In genomic region chr3:174413057-174413912, GRCh38 we compare ENCODE assay signal across 16 cellular contexts.
"Had no signal": no experiment of that assay in that cellular context is flagged by ENCODE, and none has a peak within 500 bp of the region (broad histone marks: within the 10 kb centered on the region; RNA-seq: fewer than 3 reads in every experiment).

No MANE protein-coding gene starts in this region.

- H3K36me3 Mint-ChIP-seq: activated naive CD4-positive, alpha-beta T cell treated with anti-CD3 and anti-CD28 coated beads, Interleukin-2, amount 50 U/mL, for 72 hours; memory B cell; naive thymus-derived CD4-positive, alpha-beta T cell; stimulated activated naive B cell treated with anti-CD40 and anti-IgM and Interleukin-4, amounts not matched to agents 10 μg/mL and 1 μg/mL and 100 μg/mL, for 72 hours had no signal

- H3K27me3 ChIP-seq: sigmoid colon, spleen, thyroid gland had no signal

- H3K27ac ChIP-seq: sigmoid colon, spleen, thyroid gland had no signal

- DNase-seq: activated CD4-positive, CD25-positive, alpha-beta regulatory T cell treated with anti-CD3 and anti-CD28 coated beads, Interleukin-2, amount 50 U/mL, for 72 hours; activated gamma-delta T cell treated with Interleukin-2 at 50 U/mL for 16 hours; activated T-cell treated with anti-CD3 and anti-CD28 coated beads for 4 hours; effector CD8-positive, alpha-beta T cell; foreskin fibroblast; hippocampal formation; naive thymus-derived CD4-positive, alpha-beta T cell; sigmoid colon; spleen; stimulated activated CD4-positive, alpha-beta T cell treated with anti-CD3 and anti-CD28 coated beads, Interleukin-4, amount 100 ng/mL, for 4 hours; stimulated activated naive B cell treated with anti-CD40 and anti-IgM and Interleukin-4, amounts not matched to agents 10 μg/mL and 1 μg/mL and 100 μg/mL, for 72 hours; thyroid gland had no signal

- H3K9me3 ChIP-seq: sigmoid colon, spleen, thyroid gland had no signal

- ATAC-seq: activated naive CD4-positive, alpha-beta T cell treated with anti-CD3 and anti-CD28 coated beads, Interleukin-2, amount 50 U/mL, for 72 hours; naive thymus-derived CD4-positive, alpha-beta T cell; stimulated activated naive B cell treated with anti-CD40 and anti-IgM and Interleukin-4, amounts not matched to agents 10 μg/mL and 1 μg/mL and 100 μg/mL, for 72 hours had no signal

- H3K4me1 Mint-ChIP-seq: memory B cell; naive thymus-derived CD4-positive, alpha-beta T cell; stimulated activated naive B cell treated with anti-CD40 and anti-IgM and Interleukin-4, amounts not matched to agents 10 μg/mL and 1 μg/mL and 100 μg/mL, for 72 hours had no signal

- H3K36me3 ChIP-seq: sigmoid colon, spleen, thyroid gland had no signal

- H3K9me3 Mint-ChIP-seq: activated T-helper 1 cell treated with anti-CD3 and anti-CD28 coated beads, Interleukin-12 subunit alpha, Interleukin-12 subunit beta, Interleukin-2, Interleukin-4 antibody, amounts not matched to agents 30 ng/mL and 10 ng/mL and 1 ng/mL, durations not matched to agents 14 hours and 24 hours and 36 hours; T-helper 1 cell treated with Interleukin-12 subunit alpha and Interleukin-12 subunit beta and Interleukin-4 antibody, amounts not matched to agents 30 μg/mL and 1 μg/mL, for 36 hours had no signal

- H3K27me3 Mint-ChIP-seq: memory B cell; naive thymus-derived CD4-positive, alpha-beta T cell; stimulated activated naive B cell treated with anti-CD40 and anti-IgM and Interleukin-4, amounts not matched to agents 10 μg/mL and 1 μg/mL and 100 μg/mL, for 72 hours had no signal

- H3K4me3 Mint-ChIP-seq: activated T-helper 1 cell treated with anti-CD3 and anti-CD28 coated beads, Interleukin-12 subunit alpha, Interleukin-12 subunit beta, Interleukin-2, Interleukin-4 antibody, amounts not matched to agents 30 ng/mL and 10 ng/mL and 1 ng/mL, durations not matched to agents 14 hours and 24 hours and 36 hours; memory B cell; naive thymus-derived CD4-positive, alpha-beta T cell; stimulated activated naive B cell treated with anti-CD40 and anti-IgM and Interleukin-4, amounts not matched to agents 10 μg/mL and 1 μg/mL and 100 μg/mL, for 72 hours; T-helper 1 cell treated with Interleukin-12 subunit alpha and Interleukin-12 subunit beta and Interleukin-4 antibody, amounts not matched to agents 30 μg/mL and 1 μg/mL, for 36 hours had no signal

- H3K27ac Mint-ChIP-seq: activated naive CD4-positive, alpha-beta T cell treated with anti-CD3 and anti-CD28 coated beads, Interleukin-2, amount 50 U/mL, for 72 hours; activated T-helper 1 cell treated with anti-CD3 and anti-CD28 coated beads, Interleukin-12 subunit alpha, Interleukin-12 subunit beta, Interleukin-2, Interleukin-4 antibody, amounts not matched to agents 30 ng/mL and 10 ng/mL and 1 ng/mL, durations not matched to agents 14 hours and 24 hours and 36 hours; memory B cell; naive thymus-derived CD4-positive, alpha-beta T cell; stimulated activated naive B cell treated with anti-CD40 and anti-IgM and Interleukin-4, amounts not matched to agents 10 μg/mL and 1 μg/mL and 100 μg/mL, for 72 hours; T-helper 1 cell treated with Interleukin-12 subunit alpha and Interleukin-12 subunit beta and Interleukin-4 antibody, amounts not matched to agents 30 μg/mL and 1 μg/mL, for 36 hours had no signal

- H3K4me3 ChIP-seq: sigmoid colon, spleen, thyroid gland had no signal

- H3K4me1 ChIP-seq: sigmoid colon, spleen, thyroid gland had no signal
